Comparison of ENCODE assay signal across 14 cellular contexts in the genomic region with DNA sequence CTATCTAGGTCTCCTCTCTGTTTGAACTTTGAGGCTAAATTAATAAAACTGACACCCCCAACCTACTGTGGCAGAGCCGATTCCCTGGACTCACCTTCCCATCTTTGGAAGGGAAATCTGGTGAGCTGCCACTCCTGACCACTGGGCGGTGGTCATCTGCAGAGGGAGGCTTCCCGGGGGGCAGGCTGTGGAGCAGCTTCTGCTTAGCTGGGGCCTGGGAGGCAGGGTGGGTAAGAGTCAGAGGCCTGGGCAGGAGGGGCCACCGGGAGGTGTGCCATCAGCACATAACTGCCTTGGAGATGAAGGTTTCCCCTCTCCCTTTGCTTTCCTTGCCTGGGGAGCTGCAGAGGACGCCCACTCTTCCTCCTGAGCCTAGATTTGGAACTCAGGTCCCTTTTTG. TPM values are rescaled to one million over a fixed set of nuclear protein-coding genes. Genes with fewer than 3 reads are reported as not detected.
A peak's percentile ranks its signal among the peaks of the same experiment; 100 is the strongest.
DNase-seq lines count a peak whose midpoint lies in the region; ATAC-seq and TF ChIP-seq lines count a peak whose summit lies in the region.
"Had no signal": no experiment of that assay in that cellular context is flagged by ENCODE, and none has a peak within 500 bp of the region (broad histone marks: within the 10 kb centered on the region; RNA-seq: fewer than 3 reads in every experiment).

No MANE protein-coding gene starts in this region.

- H3K79me1 ChIP-seq in IMR-90 (ENCODE audit: low read depth in 1 of 2, low read length in 2 of 2), result no peaks in the 10 kb centered on the region

- H3K9me3 ChIP-seq in IMR-90 (ENCODE audit: control insufficient read depth, insufficient read depth, low read length) (no peaks in the 10 kb centered on the region), endodermal cell (ENCODE audit: control insufficient read depth, low read length) (no peaks in the 10 kb centered on the region)
- H3K9me3 ChIP-seq: adrenal gland, right lobe of liver had no signal

- dilution Hi-C loops in IMR-90 (cut with HindIII; ENCODE audit: low sequenced_read_pairs, unreplicated experiment), result no loop called here

- H3K9me3 Mint-ChIP-seq in endodermal cell, result no peaks in the 10 kb centered on the region

- H3K4me3 Mint-ChIP-seq in endodermal cell, result no peak overlapping the region

- no peak overlapping the region for H4K5ac ChIP-seq in IMR-90 (ENCODE audit: low read depth, low read length)

- peak; percentile 24; the same call in 1 of the 2 replicates for TF ChIP-seq RAD21 in IMR-90 (IDR thresholded peaks at IDR 0.05; ENCODE audit: low read length)

- no peak overlapping the region for H2BK15ac ChIP-seq in IMR-90 (ENCODE audit: low read depth, low read length)

- H3K27ac ChIP-seq in IMR-90 (ENCODE audit: insufficient read depth, low read length), result no peak overlapping the region
- H3K27ac ChIP-seq in endodermal cell (ENCODE audit: low read depth, low read length), result no peak overlapping the region
- H3K27ac ChIP-seq: adrenal gland, KMS-11, right lobe of liver had no signal

- peaks cover 85% of the 10 kb centered on the region for H3K27me3 ChIP-seq in IMR-90 (ENCODE audit: control insufficient read depth, insufficient read depth, low read length)
- peaks cover 69% of the 10 kb centered on the region for H3K27me3 ChIP-seq in endodermal cell (ENCODE audit: control insufficient read depth, insufficient read depth, low read length, poor library complexity, severe bottlenecking)

- TF ChIP-seq CTCF in IMR-90 (conservative IDR thresholded peaks at IDR 0.05; ENCODE audit: low read depth, low read length) (0 out of 2 replicates have a peak, but pooled peaks have one; percentile 10), endodermal cell (conservative IDR thresholded peaks at IDR 0.05) (peak; percentile 63)

- no peak overlapping the region for H2BK120ac ChIP-seq in IMR-90 (ENCODE audit: low read depth, low read length)

- no peak overlapping the region for H4K91ac ChIP-seq in IMR-90 (ENCODE audit: insufficient read depth, low read depth, low read length)

- H3K36me3 Mint-ChIP-seq in endodermal cell (ENCODE audit: low read depth), result no peaks in the 10 kb centered on the region

- no peak overlapping the region for H4K8ac ChIP-seq in IMR-90 (ENCODE audit: low read depth in 2 of 2, low read length in 2 of 2)

- in situ Hi-C loops in IMR-90 (cut with MboI; ENCODE audit: low sequenced_read_pairs), result no loop called here

- no peak overlapping the region for H3K27ac Mint-ChIP-seq in endodermal cell

- H3K4me1 Mint-ChIP-seq in endodermal cell, result peaks cover 7% of the 10 kb centered on the region

- POLR2A ChIA-PET in IMR-90 (lab: Charles Lee; ENCODE audit: unreplicated experiment), result no interaction called here

- no peak overlapping the region for H3K56ac ChIP-seq in IMR-90 (ENCODE audit: extremely low read depth, insufficient read depth, low read length)

- no peak overlapping the region for H3K18ac ChIP-seq in IMR-90 (ENCODE audit: low read depth, low read length)

- no peaks in the 10 kb centered on the region for H3K9me1 ChIP-seq in IMR-90 (ENCODE audit: insufficient read depth, low read length)

- H3K4me2 ChIP-seq in IMR-90 (ENCODE audit: low read depth, low read length), result no peak overlapping the region
- H3K4me2 ChIP-seq: KMS-11 had no signal

- no TSS peak for BruUV-seq in IMR-90 (replicated peaks; lab: Mats Ljungman, UMichigan)

- no peak overlapping the region for H2AFZ ChIP-seq in IMR-90 (replicated peaks; ENCODE audit: low read length, poor library complexity)

- no CpG with 5 or more reads among the region's 5 CpGs for WGBS in IMR-90 (ENCODE audit: extremely low coverage in 2 of 2, insufficient read length in 1 of 2), 2 experiments
- 78 to 84% methylated on average over 3 to 5 of the region's 5 CpGs for WGBS in endodermal cell (ENCODE audit: insufficient coverage in 1 of 2, insufficient read length in 1 of 2), 2 experiments

- peak; percentile 22 for DNase-seq in ELR (ENCODE audit: low read depth)
- no peak for DNase-seq in IMR-90
- DNase-seq in endodermal cell, result peak; percentile 73
- DNase-seq in posterior vena cava (ENCODE audit: low spot score), result peak; percentile 62
- no peak for DNase-seq in NCI-H1694 treated with DMSO at 0.1 percent for 48 hours (lab: John Stamatoyannopoulos, UW)
- DNase-seq in hepatic stellate cell (ENCODE audit: low spot score), result no peak
- no peak for DNase-seq in stimulated activated CD4-positive, alpha-beta T cell treated with anti-CD3 and anti-CD28 coated beads, Interleukin-4, amount 100 ng/mL, for 24 hours
- DNase-seq: DMS153, T-helper 9 cell had no signal

- peaks cover 79% of the 10 kb centered on the region for H3K27me3 Mint-ChIP-seq in endodermal cell (ENCODE audit: insufficient read depth)

- H3K4me3 ChIP-seq in IMR-90 (ENCODE audit: insufficient read depth, low read depth, low read length) (no peak overlapping the region), endodermal cell (ENCODE audit: low read length) (no peak overlapping the region)
- H3K4me3 ChIP-seq: adrenal gland, right lobe of liver had no signal

- H3K4me1 ChIP-seq in IMR-90 (ENCODE audit: control insufficient read depth, insufficient read depth, low read length) (peaks cover 5% of the 10 kb centered on the region), endodermal cell (ENCODE audit: control insufficient read depth, insufficient read depth, low read length) (no peaks in the 10 kb centered on the region)

- H4K20me1 ChIP-seq in IMR-90 (ENCODE audit: insufficient read depth, low read length), result 0 out of 2 replicates have a peak, but pooled peaks cover 3% of the 10 kb centered on the region

- H3K14ac ChIP-seq in IMR-90 (replicated peaks; ENCODE audit: low read depth, low read length), result no peak overlapping the region

- CTCF ChIA-PET in IMR-90 (lab: Yijun Ruan, JAX), result no interaction called here

- intact Hi-C loops in IMR-90 (cut with micrococcal nuclease) (no loop called here), posterior vena cava (cut with DNase I) (loop anchor here (5.0 to 10.0 kb wide), 3 partner anchors 206 to 399 kb away; no protein-coding TSS in a partner anchor)

- no peak overlapping the region for H3K4ac ChIP-seq in IMR-90 (ENCODE audit: low read depth, low read length)

- no peak for ATAC-seq in IMR-90 (ENCODE audit: low read depth)
- no peak for ATAC-seq in GM21737 (IDR thresholded peaks at IDR 0.05; ENCODE audit: unreplicated experiment)
- ATAC-seq: right lobe of liver had no signal

- no peak overlapping the region for H2AK5ac ChIP-seq in IMR-90 (ENCODE audit: low read depth, low read length)

- no peak overlapping the region for H3K23ac ChIP-seq in IMR-90 (ENCODE audit: low read depth, low read length)

- H2AK9ac ChIP-seq in IMR-90 (replicated peaks; ENCODE audit: low read depth, low read length, poor library complexity), result no peak overlapping the region

- TF ChIP-seq POLR2A in IMR-90 (IDR thresholded peaks at IDR 0.05; ENCODE audit: low read depth, low read length), result no peak

- H2BK5ac ChIP-seq in IMR-90 (ENCODE audit: low read depth, low read length, poor library complexity, severe bottlenecking), result no peak overlapping the region

- H2BK20ac ChIP-seq in IMR-90 (ENCODE audit: low read depth, low read length), result no peak overlapping the region

- H3K36me3 ChIP-seq in IMR-90 (ENCODE audit: control insufficient read depth, insufficient read depth, low read length), result no peaks in the 10 kb centered on the region
- H3K36me3 ChIP-seq in endodermal cell (ENCODE audit: control insufficient read depth, insufficient read depth, low read length), result no peaks in the 10 kb centered on the region
- H3K36me3 ChIP-seq: adrenal gland, right lobe of liver had no signal

- no peak overlapping the region for H3K9ac ChIP-seq in IMR-90 (ENCODE audit: low read depth, low read length)
- H3K9ac ChIP-seq in endodermal cell (ENCODE audit: extremely low read depth, low read length, poor library complexity, severe bottlenecking), result no peak overlapping the region
- H3K9ac ChIP-seq: KMS-11 had no signal

TF ChIP-seq in IMR-90, 13 proteins besides CTCF, POLR2A, EP300 and RAD21 (continues in another document):
- TF ChIP-seq, protein P1, sequence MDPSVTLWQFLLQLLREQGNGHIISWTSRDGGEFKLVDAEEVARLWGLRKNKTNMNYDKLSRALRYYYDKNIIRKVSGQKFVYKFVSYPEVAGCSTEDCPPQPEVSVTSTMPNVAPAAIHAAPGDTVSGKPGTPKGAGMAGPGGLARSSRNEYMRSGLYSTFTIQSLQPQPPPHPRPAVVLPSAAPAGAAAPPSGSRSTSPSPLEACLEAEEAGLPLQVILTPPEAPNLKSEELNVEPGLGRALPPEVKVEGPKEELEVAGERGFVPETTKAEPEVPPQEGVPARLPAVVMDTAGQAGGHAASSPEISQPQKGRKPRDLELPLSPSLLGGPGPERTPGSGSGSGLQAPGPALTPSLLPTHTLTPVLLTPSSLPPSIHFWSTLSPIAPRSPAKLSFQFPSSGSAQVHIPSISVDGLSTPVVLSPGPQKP (IDR thresholded peaks at IDR 0.05; ENCODE audit: borderline replicate concordance, low read depth, low read length), result no peak
- TF ChIP-seq CHD1 (IDR thresholded peaks at IDR 0.05; ENCODE audit: low read depth, low read length) (no peak), RCOR1 (IDR thresholded peaks at IDR 0.05; ENCODE audit: insufficient replicate concordance, low read length) (no peak), BHLHE40 (IDR thresholded peaks at IDR 0.05; ENCODE audit: low read depth, low read length) (no peak), SMC3 (IDR thresholded peaks at IDR 0.05; ENCODE audit: low read depth, low read length) (no peak), FOS (IDR thresholded peaks at IDR 0.05; ENCODE audit: low read depth, low read length) (no peak), CEBPB (IDR thresholded peaks at IDR 0.05; ENCODE audit: low read depth, low read length) (no peak), NFE2L2 (IDR thresholded peaks at IDR 0.05; ENCODE audit: low read depth, low read length) (no peak), MAZ (IDR thresholded peaks at IDR 0.05; ENCODE audit: borderline replicate concordance, low read depth, low read length) (no peak), RFX5 (IDR thresholded peaks at IDR 0.05; ENCODE audit: low read depth, low read length) (no peak)

RNA-seq across cellular contexts. Expression of gene NPPC, which starts 2.3 kb away (rescaled TPM):
- total RNA-seq in IMR-90 (2012; rRNA removed) (0.28 and 0.36 TPM in 2 replicates), endodermal cell (under 1 TPM in 1 of 2 donors, not detected in 1; 0.84 TPM), posterior vena cava (1 to 10 TPM in 1 of 2 donors, under 1 TPM in 1; 0.93 to 9.2 TPM)
- 0.22 and 0.55 TPM in 2 replicates for polyA plus RNA-seq in IMR-90 (2012; rRNA removed)
- 0.24 and 0.70 TPM in 2 replicates for polyA plus RNA-seq in IMR-90 (2012; cell fraction: cytosol; rRNA removed)
- polyA plus RNA-seq in IMR-90 (2012; cell fraction: nucleus; rRNA removed; ENCODE audit: low replicate concordance), result 0.22 and 0.58 TPM in 2 replicates
- polyA plus RNA-seq in endodermal cell (2013, experiment 1 of 2), result 13.3 TPM
- 7.0 TPM for polyA plus RNA-seq in endodermal cell (2013, experiment 2 of 2)
- total RNA-seq: right lobe of liver, RPMI7951 had no signal

RNA-seq across cellular contexts. Expression of gene DIS3L2, which starts 33.0 kb away (rescaled TPM):
- 16.7 and 19.2 TPM in 2 replicates for total RNA-seq in IMR-90 (2012; rRNA removed)
- polyA plus RNA-seq in IMR-90 (2012; rRNA removed), result 14.7 and 15.8 TPM in 2 replicates
- polyA plus RNA-seq in IMR-90 (2012; cell fraction: cytosol; rRNA removed), result 9.6 and 10.0 TPM in 2 replicates
- polyA plus RNA-seq in IMR-90 (2012; cell fraction: nucleus; rRNA removed; ENCODE audit: low replicate concordance), result 40.4 and 57.3 TPM in 2 replicates
- total RNA-seq in endodermal cell, result 10 to 100 TPM; 39.5 to 42.4 TPM
- polyA plus RNA-seq in endodermal cell (2013, experiment 1 of 2), result 28.4 TPM
- 24.8 TPM for polyA plus RNA-seq in endodermal cell (2013, experiment 2 of 2)
- total RNA-seq in posterior vena cava, result 10 to 100 TPM; 21.7 to 22.2 TPM

Comparison
In these comparisons a context has a peak if more than half of its experiments do, and no peak if none do; other contexts are left out.
1. DNase-seq: peak in ELR (single experiment), endodermal cell (single experiment) and posterior vena cava (single experiment); none in IMR-90 (single experiment), NCI-H1694 treated with DMSO at 0.1 percent for 48 hours (single experiment), hepatic stellate cell (single experiment) and stimulated activated CD4-positive, alpha-beta T cell treated with anti-CD3 and anti-CD28 coated beads, Interleukin-4, amount 100 ng/mL, for 24 hours (single experiment).